Comparison of ENCODE assay signal across 8 cellular contexts in the genomic region with DNA sequence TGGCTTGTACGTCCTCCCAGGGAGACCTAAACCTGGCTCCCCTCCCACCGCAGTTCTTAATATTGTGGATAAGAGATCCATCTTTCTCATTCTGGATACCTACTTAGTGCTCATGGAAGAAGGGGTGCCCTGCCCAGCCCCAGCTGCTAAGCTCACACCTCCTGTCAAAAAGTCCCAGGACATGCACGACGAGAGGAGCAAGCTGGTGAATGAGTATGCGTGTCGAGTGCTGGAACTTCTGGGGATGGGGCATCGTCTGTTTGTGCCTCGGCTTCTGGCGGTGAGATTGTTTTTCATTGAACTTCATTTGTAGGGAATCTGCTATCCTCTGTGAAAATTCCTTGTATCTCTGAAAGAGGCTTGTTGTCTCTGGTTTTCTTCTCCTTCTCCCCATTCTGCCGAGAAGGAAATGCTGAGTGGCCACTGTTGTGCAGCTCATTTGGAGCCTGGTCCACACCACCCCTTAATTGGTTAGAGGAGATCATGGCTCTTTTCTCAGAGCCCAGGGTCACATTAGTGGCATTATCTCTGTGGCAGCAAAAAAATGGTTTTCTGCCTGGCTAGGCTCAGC.
DNase-seq lines count a peak whose midpoint lies in the region; ATAC-seq and TF ChIP-seq lines count a peak whose summit lies in the region.

No MANE protein-coding gene starts in this region.

- no peak for TF ChIP-seq CTCF in 22Rv1 (IDR thresholded peaks at IDR 0.05)
- TF ChIP-seq CTCF in glutamatergic neuron (IDR thresholded peaks at IDR 0.05; ENCODE audit: partially characterized antibody, unreplicated experiment), result no peak

- no peaks in the 10 kb centered on the region for H3K79me2 ChIP-seq in trophoblast cell (ENCODE audit: control insufficient read depth, insufficient read depth, low read length, poor library complexity)

- peak overlapping the region; percentile 3 for H2AFZ ChIP-seq in trophoblast cell (ENCODE audit: insufficient read depth, low read length, poor library complexity)

- no peak overlapping the region for H2AK5ac ChIP-seq in trophoblast cell (ENCODE audit: low read length)

- no peaks in the 10 kb centered on the region for H3K36me3 ChIP-seq in trophoblast cell (ENCODE audit: control insufficient read depth in 1 of 2, insufficient read depth in 2 of 2, low read length in 2 of 2)

- H3K27ac ChIP-seq in 22Rv1, result peak overlapping the region; percentile 60
- no peak overlapping the region for H3K27ac ChIP-seq in trophoblast cell (ENCODE audit: low read depth, low read length)

- no peaks in the 10 kb centered on the region for H3K9me3 Mint-ChIP-seq in activated T-cell treated with anti-CD3 and anti-CD28 coated beads, Interleukin-2, amount 50 U/mL, for 24 hours
- no peaks in the 10 kb centered on the region for H3K9me3 Mint-ChIP-seq in glutamatergic neuron (ENCODE audit: unreplicated experiment)

- no CpG with 5 or more reads among the region's 10 CpGs for WGBS in trophoblast cell (ENCODE audit: extremely low coverage, insufficient coverage, insufficient read length)

- no peak overlapping the region for H2BK12ac ChIP-seq in trophoblast cell (ENCODE audit: low read length)

- peak; percentile 11 for ATAC-seq in GM21367 (IDR thresholded peaks at IDR 0.05; ENCODE audit: unreplicated experiment)
- no peak for ATAC-seq in GM19455 (IDR thresholded peaks at IDR 0.05; ENCODE audit: unreplicated experiment)
- no peak for ATAC-seq in HG03039 (IDR thresholded peaks at IDR 0.05; ENCODE audit: unreplicated experiment)

- DNase-seq in activated T-cell treated with anti-CD3 and anti-CD28 coated beads, Interleukin-2, amount 50 U/mL, for 24 hours, result peak; percentile 37
- DNase-seq in glutamatergic neuron, result peak; percentile 25
- DNase-seq in trophoblast cell, result no peak
- no peak for DNase-seq in NCI-H526 treated with DMSO at 0.1 percent for 48 hours (lab: John Stamatoyannopoulos, UW)

- H3K9me3 ChIP-seq in trophoblast cell (ENCODE audit: insufficient read depth, low read depth, low read length), result no peaks in the 10 kb centered on the region

- peak overlapping the region; percentile 63 for H3K4me2 ChIP-seq in trophoblast cell (ENCODE audit: low read length)

- no peak overlapping the region for H2BK5ac ChIP-seq in trophoblast cell (ENCODE audit: low read depth, low read length, poor library complexity)

- H3K9ac ChIP-seq in trophoblast cell (ENCODE audit: low read length), result peak overlapping the region; percentile 56

- H3K27me3 ChIP-seq in trophoblast cell (ENCODE audit: insufficient read depth, low read length), result no peaks in the 10 kb centered on the region

- H3K4me3 Mint-ChIP-seq in activated T-cell treated with anti-CD3 and anti-CD28 coated beads, Interleukin-2, amount 50 U/mL, for 24 hours, result no peak overlapping the region
- H3K4me3 Mint-ChIP-seq in glutamatergic neuron (ENCODE audit: unreplicated experiment), result no peak overlapping the region

- no peaks in the 10 kb centered on the region for H3K79me1 ChIP-seq in trophoblast cell (ENCODE audit: low read length)

- no peak overlapping the region for H4K91ac ChIP-seq in trophoblast cell (ENCODE audit: low read depth, low read length)

- H3K4me1 ChIP-seq in trophoblast cell (ENCODE audit: control insufficient read depth in 1 of 2, insufficient read depth in 2 of 2, low read length in 2 of 2), result peaks cover 0 to 5% of the 10 kb centered on the region in 2 experiments

- no peaks in the 10 kb centered on the region for H3K36me3 Mint-ChIP-seq in activated T-cell treated with anti-CD3 and anti-CD28 coated beads, Interleukin-2, amount 50 U/mL, for 24 hours (ENCODE audit: low read depth)
- H3K36me3 Mint-ChIP-seq in glutamatergic neuron (ENCODE audit: unreplicated experiment), result no peaks in the 10 kb centered on the region

- H3K4ac ChIP-seq in trophoblast cell (ENCODE audit: low read depth, low read length), result no peak overlapping the region

- H4K8ac ChIP-seq in trophoblast cell (ENCODE audit: low read depth, low read length), result no peak overlapping the region

- H2BK120ac ChIP-seq in trophoblast cell (ENCODE audit: insufficient read depth, low read length, poor library complexity), result no peak overlapping the region

- no peak overlapping the region for H3K23ac ChIP-seq in trophoblast cell (ENCODE audit: low read length)

- H4K12ac ChIP-seq in trophoblast cell (ENCODE audit: low read depth, low read length), result no peak overlapping the region

- no peak overlapping the region for H3K14ac ChIP-seq in trophoblast cell (ENCODE audit: low read length)

- peaks cover 10% of the 10 kb centered on the region for H3K4me1 Mint-ChIP-seq in activated T-cell treated with anti-CD3 and anti-CD28 coated beads, Interleukin-2, amount 50 U/mL, for 24 hours (ENCODE audit: low read depth)
- H3K4me1 Mint-ChIP-seq in glutamatergic neuron (ENCODE audit: low read depth, unreplicated experiment), result peaks cover 11% of the 10 kb centered on the region

- H3K27me3 Mint-ChIP-seq in activated T-cell treated with anti-CD3 and anti-CD28 coated beads, Interleukin-2, amount 50 U/mL, for 24 hours, result no peaks in the 10 kb centered on the region
- no peaks in the 10 kb centered on the region for H3K27me3 Mint-ChIP-seq in glutamatergic neuron (ENCODE audit: unreplicated experiment)

- H3K4me3 ChIP-seq in trophoblast cell (ENCODE audit: low read depth, low read length), result no peak overlapping the region

- H3K18ac ChIP-seq in trophoblast cell (ENCODE audit: low read length), result no peak overlapping the region

- H3K27ac Mint-ChIP-seq in activated T-cell treated with anti-CD3 and anti-CD28 coated beads, Interleukin-2, amount 50 U/mL, for 24 hours, result no peak overlapping the region
- H3K27ac Mint-ChIP-seq in glutamatergic neuron (ENCODE audit: unreplicated experiment), result no peak overlapping the region

Comparison
In these comparisons a context has a peak if more than half of its experiments do, and no peak if none do; other contexts are left out.
1. DNase-seq: peak in activated T-cell treated with anti-CD3 and anti-CD28 coated beads, Interleukin-2, amount 50 U/mL, for 24 hours (single experiment) and glutamatergic neuron (single experiment); none in trophoblast cell (0 of 2) and NCI-H526 treated with DMSO at 0.1 percent for 48 hours (single experiment).